ENCODE assay signal across 8 cellular contexts in the genomic region with DNA sequence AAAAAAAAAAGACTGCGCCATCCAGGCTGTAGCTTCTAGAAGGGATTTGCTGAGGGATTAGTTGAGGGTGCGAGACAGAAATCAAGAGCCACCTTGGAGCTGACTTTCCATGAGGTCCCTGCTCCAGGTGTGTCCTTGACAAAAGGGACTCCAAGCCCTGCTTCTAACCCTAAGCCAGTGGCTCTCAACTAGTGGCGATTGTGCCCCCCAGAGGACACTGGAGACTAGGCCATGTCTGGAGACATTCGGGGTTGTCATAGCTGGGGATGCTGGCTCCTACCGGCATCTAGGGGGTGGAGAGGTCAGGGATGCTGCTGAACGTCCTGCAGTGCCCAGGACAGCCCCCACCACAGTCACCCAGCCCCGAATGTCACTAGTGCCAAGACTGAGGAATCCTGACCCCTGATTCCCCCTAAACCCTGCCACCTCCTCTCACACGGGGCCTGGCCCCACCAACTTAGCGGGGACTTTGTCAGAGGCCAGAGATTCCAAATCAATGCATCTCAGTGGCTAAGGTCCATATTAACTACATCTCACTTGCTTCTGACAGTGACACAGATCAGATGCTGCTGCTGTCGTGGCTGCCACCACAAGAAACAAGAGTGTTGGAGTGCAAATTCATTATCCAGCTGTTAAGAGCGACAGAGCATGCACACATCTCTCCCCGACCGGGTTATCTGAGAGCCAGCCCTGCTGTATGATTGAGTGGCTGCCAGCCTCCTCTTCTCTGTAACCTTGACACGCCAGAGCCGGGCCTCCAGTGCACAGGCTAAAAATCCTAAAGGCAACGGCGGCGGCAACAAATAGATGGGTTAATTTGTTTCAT. TPM values are rescaled to one million over a fixed set of nuclear protein-coding genes. Genes with fewer than 3 reads are reported as not detected.
DNase-seq lines count a peak whose midpoint lies in the region; ATAC-seq and TF ChIP-seq lines count a peak whose summit lies in the region.
"Had no signal": no experiment of that assay in that cellular context is flagged by ENCODE, and none has a peak within 500 bp of the region (broad histone marks: within the 10 kb centered on the region; RNA-seq: fewer than 3 reads in every experiment).

No MANE protein-coding gene starts in this region.

- peak; percentile 34 for TF ChIP-seq CTCF in GM12864 (IDR thresholded peaks at IDR 0.05; ENCODE audit: low read depth, low read length, missing control alignments)
- TF ChIP-seq CTCF in NB4 (IDR thresholded peaks at IDR 0.05; ENCODE audit: low read depth, low read length) = peak; percentile 57

- DNase-seq in GM12864 (ENCODE audit: low read depth) = no peak
- DNase-seq in NB4 (ENCODE audit: low read depth) = peak; percentile 68
- DNase-seq in astrocyte of the hippocampus (ENCODE audit: low read depth, low spot score) = peak; percentile 18
- DNase-seq in lung microvascular endothelial cell (ENCODE audit: low read depth in 2 of 2) = peak; percentile 44 to 63
- no peak for DNase-seq in cortex of kidney (lab: John Stamatoyannopoulos, UW)

- peaks cover 4% of the 10 kb centered on the region for H3K4me1 Mint-ChIP-seq in activated T-helper 17 cell treated with anti-CD3 and anti-CD28 coated beads, Interleukin-2, amount 50 U/mL, for 72 hours

- no peak overlapping the region for H3K27ac Mint-ChIP-seq in activated T-helper 17 cell treated with anti-CD3 and anti-CD28 coated beads, Interleukin-2, amount 50 U/mL, for 72 hours

- TF ChIP-seq POLR2A in NB4 (IDR thresholded peaks at IDR 0.05; ENCODE audit: extremely low read depth, insufficient read length) = no peak

- no peaks in the 10 kb centered on the region for H3K9me3 Mint-ChIP-seq in activated T-helper 17 cell treated with anti-CD3 and anti-CD28 coated beads, Interleukin-2, amount 50 U/mL, for 72 hours

- peaks cover 34% of the 10 kb centered on the region for H3K27me3 Mint-ChIP-seq in activated T-helper 17 cell treated with anti-CD3 and anti-CD28 coated beads, Interleukin-2, amount 50 U/mL, for 72 hours

- H3K36me3 Mint-ChIP-seq in activated T-helper 17 cell treated with anti-CD3 and anti-CD28 coated beads, Interleukin-2, amount 50 U/mL, for 72 hours (ENCODE audit: low read depth) = no peaks in the 10 kb centered on the region

- no peak for ATAC-seq in GM21360 (IDR thresholded peaks at IDR 0.05; ENCODE audit: unreplicated experiment)
- no peak for ATAC-seq in activated T-helper 17 cell treated with anti-CD3 and anti-CD28 coated beads, Interleukin-2, amount 50 U/mL, for 72 hours (replicated peaks)

- H3K4me3 Mint-ChIP-seq in activated T-helper 17 cell treated with anti-CD3 and anti-CD28 coated beads, Interleukin-2, amount 50 U/mL, for 72 hours = no peak overlapping the region

- H3K4me3 ChIP-seq in GM12864 (ENCODE audit: low read depth, low read length) (no peak overlapping the region), NB4 (ENCODE audit: low read depth, low read length) (no peak overlapping the region)
- H3K4me3 ChIP-seq: SK-N-MC had no signal

RNA-seq across cellular contexts. Expression of a gene that starts 40.4 kb away (rescaled TPM):
- total RNA-seq in lung microvascular endothelial cell = 17.9 and 24.4 TPM in 2 replicates
- 10 to 100 TPM; 17.9 to 32.8 TPM for total RNA-seq in activated T-helper 17 cell treated with anti-CD3 and anti-CD28 coated beads, Interleukin-2, amount 50 U/mL, for 72 hours

RNA-seq across cellular contexts. Expression of a gene that starts 40.6 kb away (rescaled TPM):
- 0.60 and 1.5 TPM in 2 replicates for total RNA-seq in lung microvascular endothelial cell
- total RNA-seq in activated T-helper 17 cell treated with anti-CD3 and anti-CD28 coated beads, Interleukin-2, amount 50 U/mL, for 72 hours = 10 to 100 TPM; 12.3 to 23.6 TPM

Comparison
In these comparisons a context has a peak if more than half of its experiments do, and no peak if none do; other contexts are left out.
1. DNase-seq: peak in NB4 (single experiment), astrocyte of the hippocampus (single experiment) and lung microvascular endothelial cell (2 of 2); none in GM12864 (single experiment) and cortex of kidney (single experiment).